Comparison of ENCODE assay signal across 14 cellular contexts in genomic region chr7:128067983-128068382, GRCh38.
"Had no signal": no experiment of that assay in that cellular context is flagged by ENCODE, and none has a peak within 500 bp of the region (broad histone marks: within the 10 kb centered on the region; RNA-seq: fewer than 3 reads in every experiment).

No MANE protein-coding gene starts in this region.

- H3K36me3 ChIP-seq: vagina, WERI-Rb-1 had no signal

- H3K4me3 ChIP-seq: body of pancreas, skin epidermis, tibial artery, vagina had no signal

- DNase-seq: activated CD4-positive, alpha-beta T cell treated with anti-CD3 and anti-CD28 coated beads for 4 hours; activated naive CD4-positive, alpha-beta T cell treated with anti-CD3 and anti-CD28 coated beads, Interleukin-2, amount 10 ng/mL, durations not matched to agents 7 days and 5 days; body of pancreas; central memory CD4-positive, alpha-beta T cell; cortex of kidney; effector memory CD4-positive, alpha-beta T cell; hypothalamus; stimulated activated CD4-positive, alpha-beta T cell treated with anti-CD3 and anti-CD28 coated beads, Interleukin-4, amount 100 ng/mL, for 4 hours; tibial artery; WERI-Rb-1 had no signal

- H2AFZ ChIP-seq: parathyroid adenoma had no signal

- H3K9me3 ChIP-seq: body of pancreas, tibial artery, vagina had no signal

- H3K9ac ChIP-seq: parathyroid adenoma had no signal

- H3K27ac ChIP-seq: body of pancreas, parathyroid adenoma, skin epidermis, tibial artery, vagina, WERI-Rb-1 had no signal

- ATAC-seq: activated T-helper 17 cell treated with anti-CD3 and anti-CD28 coated beads, Interleukin-2, amount 50 U/mL, for 72 hours; body of pancreas had no signal

- H3K4me1 ChIP-seq: body of pancreas, parathyroid adenoma, tibial artery, vagina had no signal

- H3K27me3 ChIP-seq: body of pancreas, tibial artery, vagina had no signal
